Comparison of ENCODE assay signal across 20 cellular contexts in genomic region chr18:44885507-44885906, GRCh38.
"Had no signal": no experiment of that assay in that cellular context is flagged by ENCODE, and none has a peak within 500 bp of the region (broad histone marks: within the 10 kb centered on the region; RNA-seq: fewer than 3 reads in every experiment).

No MANE protein-coding gene starts in this region.

- ATAC-seq: foreskin keratinocyte; naive thymus-derived CD8-positive, alpha-beta T cell had no signal

- H3K27me3 ChIP-seq: colonic mucosa, foreskin keratinocyte, right atrium auricular region, tibial artery, upper lobe of left lung, uterus had no signal

- H3K4me3 ChIP-seq: colonic mucosa, left ventricle myocardium inferior, lung, right atrium auricular region, smooth muscle cell, tibial artery, upper lobe of left lung, uterus had no signal

- H3K9me3 ChIP-seq: colonic mucosa, neutrophil, right atrium auricular region, tibial artery, upper lobe of left lung, uterus had no signal

- H3K27ac ChIP-seq: colonic mucosa, foreskin keratinocyte, left ventricle myocardium inferior, neutrophil, right atrium auricular region, tibial artery, upper lobe of left lung, uterus had no signal

- DNase-seq: colonic mucosa; dermis blood vessel endothelial cell; effector CD4-positive, alpha-beta T cell; endodermal cell; erythroblast; foreskin keratinocyte; immature natural killer cell; left ventricle myocardium inferior; naive thymus-derived CD8-positive, alpha-beta T cell; posterior cingulate gyrus; stimulated activated CD4-positive, alpha-beta T cell treated with anti-CD3 and anti-CD28 coated beads, Interleukin-2, amount 100 ng/mL, for 48 hours; tibial artery; upper lobe of left lung; uterus had no signal

- H3K4me1 ChIP-seq: colonic mucosa, upper lobe of left lung, uterus had no signal

- H3K36me3 ChIP-seq: colonic mucosa, left ventricle myocardium inferior, neutrophil, right atrium auricular region, tibial artery, upper lobe of left lung, uterus had no signal

- FAIRE-seq: endothelial cell of umbilical vein, keratinocyte had no signal
